15 cellular contexts compared by ENCODE assay signal in genomic region chr4:169351860-169352259, GRCh38.
DNase-seq lines count a peak whose midpoint lies in the region; ATAC-seq and TF ChIP-seq lines count a peak whose summit lies in the region.
"Had no signal": no experiment of that assay in that cellular context is flagged by ENCODE, and none has a peak within 500 bp of the region (broad histone marks: within the 10 kb centered on the region; RNA-seq: fewer than 3 reads in every experiment).

No MANE protein-coding gene starts in this region.

- H3K9me3 ChIP-seq in body of pancreas, result no peaks in the 10 kb centered on the region
- H3K9me3 ChIP-seq: gastroesophageal sphincter, SK-N-SH had no signal

- no peaks in the 10 kb centered on the region for H3K36me3 ChIP-seq in body of pancreas (replicated peaks in 1 of 2; ENCODE audit: insufficient read depth in 1 of 2, low read depth in 2 of 2)
- H3K36me3 ChIP-seq: gastroesophageal sphincter had no signal

- DNase-seq in NCI-H1105 treated with DMSO at 0.1 percent for 48 hours (lab: John Stamatoyannopoulos, UW) (peak; percentile 17), NCI-H1105 (lab: John Stamatoyannopoulos, UW) (no peak), body of pancreas (peak; percentile 40 to 85 (median 60)), inferior parietal cortex (ENCODE audit: extremely low spot score) (peak; percentile 45), renal cortical epithelial cell (ENCODE audit: low read depth) (peak; percentile 92), OCI-M2 (lab: John Stamatoyannopoulos, UW; ENCODE audit: unreplicated experiment) (no peak)
- no peak for DNase-seq in activated CD8-positive, alpha-beta memory T cell treated with anti-CD3 and anti-CD28 coated beads, Interleukin-2, amount 50 U/mL, for 4 hours
- DNase-seq: activated naive CD8-positive, alpha-beta T cell treated with anti-CD3 and anti-CD28 coated beads, Interleukin-2, amount 10 ng/mL, durations not matched to agents 7 days and 5 days; CD8-positive, alpha-beta memory T cell; cortex of kidney; NCI-H2081; SK-N-SH had no signal

- ATAC-seq in body of pancreas, result peak; percentile 95
- ATAC-seq in HG03521 (IDR thresholded peaks at IDR 0.05; ENCODE audit: unreplicated experiment), result no peak
- ATAC-seq: gastroesophageal sphincter; natural killer cell treated with Interleukin-12 subunit alpha and Interleukin-12 subunit beta and Interleukin-15 and Interleukin-18, amount 100 ng/mL, for 72 hours had no signal

- TF ChIP-seq CTCF in body of pancreas (IDR thresholded peaks at IDR 0.05), result no peak

- peak overlapping the region in 1 of 4 donors; percentile 19 for H3K27ac ChIP-seq in body of pancreas
- H3K27ac ChIP-seq: gastroesophageal sphincter had no signal

- no peaks in the 10 kb centered on the region for H3K27me3 ChIP-seq in body of pancreas
- H3K27me3 ChIP-seq: gastroesophageal sphincter had no signal

- peaks cover 13% of the 10 kb centered on the region for H3K4me1 ChIP-seq in body of pancreas
- H3K4me1 ChIP-seq: gastroesophageal sphincter had no signal

- intact Hi-C loops in body of pancreas (cut with DNase I), result no loop called here

- WGBS in body of pancreas, 2 donors, result 14 to 20% methylated on average over 7 of the region's 7 CpGs

- no peak overlapping the region for H3K4me3 ChIP-seq in body of pancreas
- H3K4me3 ChIP-seq: gastroesophageal sphincter had no signal

- TF ChIP-seq POLR2A in body of pancreas (IDR thresholded peaks at IDR 0.05), result no peak

Comparison
In these comparisons a context has a peak if more than half of its experiments do, and no peak if none do; other contexts are left out.
1. DNase-seq: peak in NCI-H1105 treated with DMSO at 0.1 percent for 48 hours (single experiment), body of pancreas (4 of 4), inferior parietal cortex (single experiment) and renal cortical epithelial cell (single experiment); none in NCI-H1105 (single experiment), OCI-M2 (single experiment) and activated CD8-positive, alpha-beta memory T cell treated with anti-CD3 and anti-CD28 coated beads, Interleukin-2, amount 50 U/mL, for 4 hours (single experiment).